8 cellular contexts compared by ENCODE assay signal in genomic region chr6:43644940-43645612, GRCh38. TPM values are rescaled to one million over a fixed set of nuclear protein-coding genes. Genes with fewer than 3 reads are reported as not detected.
DNase-seq lines count a peak whose midpoint lies in the region; ATAC-seq and TF ChIP-seq lines count a peak whose summit lies in the region.

Gene RSPH9, plus strand, starts transcription at chr6:43645036. Its CDS starts 63 bp downstream, at chr6:43645099.

- peaks cover 10% of the 10 kb centered on the region; the same call in 1 of the 2 replicates for H3F3A ChIP-seq in DOHH2 (ENCODE audit: control insufficient read depth, insufficient read depth)

- H3K4me3 ChIP-seq in DOHH2 (ENCODE audit: low read length) (peak within 1 kb of the TSS; percentile 48), ectodermal cell (ENCODE audit: insufficient read depth, low read depth, low read length) (peak within 1 kb of the TSS; percentile 45)

- H3K9me2 ChIP-seq in DOHH2 (replicated peaks; ENCODE audit: control insufficient read depth, low read length): no peaks in the 10 kb centered on the region

- H3K4me1 ChIP-seq in DOHH2 (ENCODE audit: control insufficient read depth, low read length) (peaks cover 8% of the 10 kb centered on the region), ectodermal cell (ENCODE audit: control insufficient read depth, insufficient read depth, low read length) (no peaks in the 10 kb centered on the region)

- no peak for TF ChIP-seq CTCF in DOHH2 (IDR thresholded peaks at IDR 0.05; ENCODE audit: low read depth, low read length, poor library complexity, severe bottlenecking)

- no peaks in the 10 kb centered on the region for H4K20me1 ChIP-seq in DOHH2 (ENCODE audit: control insufficient read depth, insufficient read depth, low read depth, low read length)

- ATAC-seq in HG03139 (IDR thresholded peaks at IDR 0.05; ENCODE audit: unreplicated experiment): peak; percentile 50
- ATAC-seq in memory B cell (ENCODE audit: low read depth): peak; percentile 87
- no peak for ATAC-seq in HG02623 (IDR thresholded peaks at IDR 0.05; ENCODE audit: unreplicated experiment)

- H3K79me2 ChIP-seq in DOHH2 (ENCODE audit: control insufficient read depth, low read length): peaks cover 15% of the 10 kb centered on the region

- DNase-seq in activated CD4-positive, alpha-beta T cell treated with anti-CD3 and anti-CD28 coated beads for 4 hours: peak; percentile 63 to 65
- DNase-seq in memory B cell (ENCODE audit: low spot score in 2 of 2) (peak; percentile 41 to 63), NCI-H1694 treated with DMSO at 0.1 percent for 48 hours (lab: John Stamatoyannopoulos, UW) (no peak)
- peak; percentile 49 for DNase-seq in stimulated activated CD8-positive, alpha-beta memory T cell treated with anti-CD3 and anti-CD28 coated beads, Interleukin-4, amount 100 ng/mL, for 24 hours (ENCODE audit: low read depth)

- H3K4me1 Mint-ChIP-seq in memory B cell: peaks cover 16% of the 10 kb centered on the region

- 1% methylated on average over 52 of the region's 52 CpGs for WGBS in ectodermal cell, 2 experiments

- H3K27me3 ChIP-seq in DOHH2 (ENCODE audit: control insufficient read depth, low read length) (no peaks in the 10 kb centered on the region), ectodermal cell (ENCODE audit: control insufficient read depth, insufficient read depth, low read length, poor library complexity, severe bottlenecking) (no peaks in the 10 kb centered on the region)

- H3K36me3 Mint-ChIP-seq in memory B cell: peaks cover 11% of the 10 kb centered on the region

- H3K36me3 ChIP-seq in DOHH2 (ENCODE audit: control insufficient read depth, low read length): peaks cover 21% of the 10 kb centered on the region
- H3K36me3 ChIP-seq in ectodermal cell (ENCODE audit: control insufficient read depth, insufficient read depth, low read length): peaks cover 9% of the 10 kb centered on the region

- peak within 1 kb of the TSS; percentile 87 for H3K4me3 Mint-ChIP-seq in memory B cell

- H3K27ac Mint-ChIP-seq in memory B cell: peak within 1 kb of the TSS; percentile 56

- peak within 1 kb of the TSS; percentile 58 for H3K4me2 ChIP-seq in DOHH2 (ENCODE audit: low read length)

- H3K9me3 ChIP-seq in DOHH2 (ENCODE audit: control insufficient read depth, insufficient read depth, low read length) (no peaks in the 10 kb centered on the region), ectodermal cell (ENCODE audit: control insufficient read depth, low read length) (no peaks in the 10 kb centered on the region)

- no peaks in the 10 kb centered on the region for H3K9me3 Mint-ChIP-seq in memory B cell

- H3K27me3 Mint-ChIP-seq in memory B cell: no peaks in the 10 kb centered on the region

- H3K27ac ChIP-seq in DOHH2 (ENCODE audit: low read depth, low read length): no peak within 1 kb of the TSS
- H3K27ac ChIP-seq in ectodermal cell (ENCODE audit: insufficient read depth, low read depth, low read length, poor library complexity, severe bottlenecking): peak within 1 kb of the TSS; percentile 83

RNA-seq across cellular contexts. Expression of gene RSPH9, which starts in this region (rescaled TPM):
- polyA plus RNA-seq in ectodermal cell (2013, experiment 1 of 4): 1.3 TPM
- polyA plus RNA-seq in ectodermal cell (2013, experiment 2 of 4): 2.1 TPM
- 1.8 TPM for polyA plus RNA-seq in ectodermal cell (2013, experiment 3 of 4)
- polyA plus RNA-seq in ectodermal cell (2013, experiment 4 of 4): 2.3 TPM
